Comparison of ENCODE assay signal across 8 cellular contexts in genomic region chr3:113626513-113627371, GRCh38.
DNase-seq lines count a peak whose midpoint lies in the region; ATAC-seq and TF ChIP-seq lines count a peak whose summit lies in the region.

No MANE protein-coding gene starts in this region.

- H3K9me3 ChIP-seq in A673 (ENCODE audit: low read depth, low read length, poor library complexity, severe bottlenecking) (no peaks in the 10 kb centered on the region), PC-9 (ENCODE audit: insufficient read depth, low read depth) (no peaks in the 10 kb centered on the region)

- peaks cover 13% of the 10 kb centered on the region for H3K4me1 Mint-ChIP-seq in chondrocyte (ENCODE audit: low read depth)

- no peaks in the 10 kb centered on the region for H4K20me1 ChIP-seq in PC-9 (ENCODE audit: insufficient read depth)

- ATAC-seq in left colon, result peak; percentile 59
- peak; percentile 85 for ATAC-seq in stimulated activated naive CD8-positive, alpha-beta T cell treated with anti-CD3 and anti-CD28 coated beads, Interleukin-15, Interleukin-2, amounts not matched to agents 100 U/mL and 50 U/mL, for 24 hours

- H3K4me1 ChIP-seq in A673 (ENCODE audit: insufficient read depth, low read length, poor library complexity, severe bottlenecking) (no peaks in the 10 kb centered on the region), PC-9 (replicated peaks; ENCODE audit: insufficient read depth) (0 out of 2 replicates have a peak, but pooled peaks cover 4% of the 10 kb centered on the region)

- H3K9me2 ChIP-seq in PC-9 (ENCODE audit: insufficient read depth), result no peaks in the 10 kb centered on the region

- no peaks in the 10 kb centered on the region for H3K27me3 ChIP-seq in A673 (replicated peaks; ENCODE audit: insufficient read depth, low read depth, low read length, poor library complexity)
- no peaks in the 10 kb centered on the region for H3K27me3 ChIP-seq in PC-9 (ENCODE audit: insufficient read depth, low read depth)

- no peak overlapping the region for H3K27ac Mint-ChIP-seq in chondrocyte (ENCODE audit: unreplicated experiment)

- intact Hi-C loops in A673 (cut with micrococcal nuclease; ENCODE audit: unreplicated experiment) (loop anchor here (2.0 to 10.0 kb wide), 4 partner anchors 132 to 982 kb away; partner anchors contain the start of gene CCDC80), PC-9 (cut with micrococcal nuclease; ENCODE audit: unreplicated experiment) (loop anchor here (1.0 to 10.0 kb wide), 6 partner anchors 132 to 1044 kb away; partner anchors contain the start of gene CCDC80), left colon (cut with DNase I, micrococcal nuclease) (loop anchor here in 1 of 2 donors (5.0 kb wide), 1 partner anchor 129 kb away; no protein-coding TSS in a partner anchor)

- POLR2A ChIA-PET in A673 (lab: Charles Lee; ENCODE audit: low non-redundant PET), result no interaction called here
- POLR2A ChIA-PET in PC-9 (lab: Charles Lee; ENCODE audit: unreplicated experiment), result no interaction called here

- H3K27me3 Mint-ChIP-seq in chondrocyte (ENCODE audit: low read depth), result peaks cover 11% of the 10 kb centered on the region

- H3K79me2 ChIP-seq in PC-9 (ENCODE audit: low read depth), result no peaks in the 10 kb centered on the region

- peak; percentile 78 for DNase-seq in A673 (ENCODE audit: low spot score)
- DNase-seq in GM03348 (ENCODE audit: low spot score), result peak; percentile 78
- DNase-seq in HT1080 (ENCODE audit: low read depth), result peak; percentile 76
- DNase-seq in PC-9, result peak; percentile 41
- no peak for DNase-seq in chondrocyte (ENCODE audit: low spot score)
- peak in 1 of 2 donors; percentile 55 for DNase-seq in left colon
- peak; percentile 32 for DNase-seq in stimulated activated naive CD8-positive, alpha-beta T cell treated with anti-CD3 and anti-CD28 coated beads, Interleukin-15, Interleukin-2, amounts not matched to agents 100 U/mL and 50 U/mL, for 24 hours
- no peak for DNase-seq in central memory CD4-positive, alpha-beta T cell

- no peaks in the 10 kb centered on the region for H3K9me3 Mint-ChIP-seq in chondrocyte (ENCODE audit: low read depth)

- no peak overlapping the region for H2AFZ ChIP-seq in PC-9

- no peaks in the 10 kb centered on the region for H3K36me3 Mint-ChIP-seq in chondrocyte (ENCODE audit: low read depth)

- H3K4me2 ChIP-seq in PC-9, result peak overlapping the region; percentile 56

- no peak overlapping the region for H3K4me3 Mint-ChIP-seq in chondrocyte (ENCODE audit: unreplicated experiment)

- no peaks in the 10 kb centered on the region for H3F3A ChIP-seq in PC-9 (ENCODE audit: insufficient read depth, low read depth)

- H3K4me3 ChIP-seq in A673 (ENCODE audit: low read depth, low read length, poor library complexity, severe bottlenecking), result no peak overlapping the region
- H3K4me3 ChIP-seq in PC-9, result no peak overlapping the region

- BruUV-seq in A673 (replicated peaks; lab: Mats Ljungman, UMichigan), result no TSS peak
- BruUV-seq in PC-9 (replicated peaks; lab: Mats Ljungman, UMichigan), result no TSS peak

- no peaks in the 10 kb centered on the region for H3K36me3 ChIP-seq in A673 (ENCODE audit: insufficient read depth, low read length, poor library complexity, severe bottlenecking)
- H3K36me3 ChIP-seq in PC-9 (ENCODE audit: low read depth), result no peaks in the 10 kb centered on the region

- TF ChIP-seq CTCF in A673 (conservative IDR thresholded peaks at IDR 0.05; ENCODE audit: low read depth, low read length) (peak; percentile 90), PC-9 (conservative IDR thresholded peaks at IDR 0.05) (peak; percentile 86), chondrocyte (IDR thresholded peaks at IDR 0.05) (peak; percentile 94)

- CTCF ChIA-PET in A673 (lab: Charles Lee), result interaction anchor here (0.7 to 1.0 kb wide), 3 partner anchors 112 to 592 kb away, joined by 3 read pairs; partner anchors contain the start of gene SPICE1
- CTCF ChIA-PET in PC-9 (lab: Charles Lee), result interaction anchor here (0.7 to 0.9 kb wide), 2 partner anchors 49 to 118 kb away, joined by 3 read pairs; no protein-coding TSS in a partner anchor

- H3K27ac ChIP-seq in A673 (ENCODE audit: low read depth, low read length, poor library complexity, severe bottlenecking) (no peak overlapping the region), PC-9 (no peak overlapping the region)

Comparison
In these comparisons a context has a peak if more than half of its experiments do, and no peak if none do; other contexts are left out.
1. DNase-seq: peak in A673 (single experiment), GM03348 (single experiment), HT1080 (single experiment), PC-9 (2 of 2) and stimulated activated naive CD8-positive, alpha-beta T cell treated with anti-CD3 and anti-CD28 coated beads, Interleukin-15, Interleukin-2, amounts not matched to agents 100 U/mL and 50 U/mL, for 24 hours (single experiment); none in chondrocyte (single experiment) and central memory CD4-positive, alpha-beta T cell (single experiment).
2. Peak in every context shown above with its lines, with median percentiles within 50 percentile points of each other: CTCF ChIP-seq.